11 cellular contexts compared by ENCODE assay signal in the genomic region with DNA sequence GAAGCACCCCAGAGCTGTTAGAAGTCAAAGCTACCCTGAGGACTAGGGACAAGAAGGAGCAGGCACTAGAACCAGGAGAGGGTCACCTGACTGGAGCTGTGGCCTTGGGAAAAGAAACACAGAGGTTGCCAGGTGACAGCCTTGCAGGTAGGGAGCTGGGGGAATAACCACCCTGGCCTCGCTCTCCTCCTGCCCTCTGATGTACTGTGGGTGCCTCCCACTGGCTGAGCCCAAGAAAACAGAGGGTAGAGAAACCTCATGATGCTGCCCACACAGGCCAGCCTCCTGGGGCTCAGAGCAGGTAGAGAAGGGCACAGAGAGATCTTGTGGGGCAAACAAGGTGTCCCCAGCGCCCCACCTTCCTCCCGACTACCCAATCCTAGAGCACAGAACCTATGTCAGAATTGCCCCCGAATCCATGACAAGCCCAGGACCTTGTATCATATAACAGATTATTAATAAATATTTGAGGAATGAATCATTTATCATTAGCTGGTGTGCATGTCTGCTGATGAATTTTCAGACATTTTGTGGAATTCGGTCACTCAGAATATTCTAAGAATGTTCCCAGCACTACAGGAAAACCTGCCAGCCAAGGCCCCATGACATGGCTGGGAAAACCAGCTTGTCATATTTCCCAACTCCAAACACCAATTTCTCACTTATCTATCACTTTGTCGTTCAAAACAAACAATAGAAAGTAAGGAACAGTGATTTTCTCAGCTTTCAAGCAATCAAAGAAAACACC. TPM values are rescaled to one million over a fixed set of nuclear protein-coding genes. Genes with fewer than 3 reads are reported as not detected.
DNase-seq lines count a peak whose midpoint lies in the region; ATAC-seq and TF ChIP-seq lines count a peak whose summit lies in the region.
"Had no signal": no experiment of that assay in that cellular context is flagged by ENCODE, and none has a peak within 500 bp of the region (broad histone marks: within the 10 kb centered on the region; RNA-seq: fewer than 3 reads in every experiment).

No MANE protein-coding gene starts in this region.

- H3K27ac ChIP-seq in testis: no peak overlapping the region
- H3K27ac ChIP-seq: dorsolateral prefrontal cortex had no signal

- H3K36me3 ChIP-seq in testis (ENCODE audit: low read depth, missing control alignments): no peaks in the 10 kb centered on the region
- H3K36me3 ChIP-seq: BE2C had no signal

- H3K4me3 Mint-ChIP-seq in activated naive CD8-positive, alpha-beta T cell treated with anti-CD3 and anti-CD28 coated beads, Interleukin-2, amount 50 U/mL, for 24 hours: no peak overlapping the region
- H3K4me3 Mint-ChIP-seq in activated naive CD8-positive, alpha-beta T cell treated with anti-CD3 and anti-CD28 coated beads for 36 hours: no peak overlapping the region
- H3K4me3 Mint-ChIP-seq: memory B cell had no signal

- H3K9me3 ChIP-seq in testis: no peaks in the 10 kb centered on the region
- H3K9me3 ChIP-seq: BE2C had no signal

- no peaks in the 10 kb centered on the region for H3K9me3 Mint-ChIP-seq in activated naive CD8-positive, alpha-beta T cell treated with anti-CD3 and anti-CD28 coated beads, Interleukin-2, amount 50 U/mL, for 24 hours
- H3K9me3 Mint-ChIP-seq in activated naive CD8-positive, alpha-beta T cell treated with anti-CD3 and anti-CD28 coated beads for 36 hours: no peaks in the 10 kb centered on the region
- H3K9me3 Mint-ChIP-seq: memory B cell had no signal

- peak; percentile 13 for ATAC-seq in activated naive CD8-positive, alpha-beta T cell treated with anti-CD3 and anti-CD28 coated beads, Interleukin-2, amount 50 U/mL, for 24 hours
- ATAC-seq in GM19395 (IDR thresholded peaks at IDR 0.05; ENCODE audit: unreplicated experiment): no peak

- H3K4me3 ChIP-seq in fibroblast of villous mesenchyme (ENCODE audit: low read depth, low read length) (no peak overlapping the region), testis (no peak overlapping the region)
- H3K4me3 ChIP-seq: dorsolateral prefrontal cortex had no signal

- H3K27me3 Mint-ChIP-seq in activated naive CD8-positive, alpha-beta T cell treated with anti-CD3 and anti-CD28 coated beads, Interleukin-2, amount 50 U/mL, for 24 hours: peaks cover 2% of the 10 kb centered on the region
- no peaks in the 10 kb centered on the region for H3K27me3 Mint-ChIP-seq in activated naive CD8-positive, alpha-beta T cell treated with anti-CD3 and anti-CD28 coated beads for 36 hours

- TF ChIP-seq CTCF in fibroblast of villous mesenchyme (IDR thresholded peaks at IDR 0.05; ENCODE audit: insufficient read depth, low read depth, low read length) (no peak), testis (IDR thresholded peaks at IDR 0.05) (no peak)

- no peaks in the 10 kb centered on the region for H3K36me3 Mint-ChIP-seq in activated naive CD8-positive, alpha-beta T cell treated with anti-CD3 and anti-CD28 coated beads, Interleukin-2, amount 50 U/mL, for 24 hours (ENCODE audit: low read depth)
- no peaks in the 10 kb centered on the region for H3K36me3 Mint-ChIP-seq in activated naive CD8-positive, alpha-beta T cell treated with anti-CD3 and anti-CD28 coated beads for 36 hours
- H3K36me3 Mint-ChIP-seq: memory B cell had no signal

- no peak for DNase-seq in activated naive CD8-positive, alpha-beta T cell treated with anti-CD3 and anti-CD28 coated beads, Interleukin-2, amount 50 U/mL, for 24 hours
- no peak for DNase-seq in activated naive CD8-positive, alpha-beta T cell treated with anti-CD3 and anti-CD28 coated beads for 36 hours
- DNase-seq in NCI-H748 (lab: John Stamatoyannopoulos, UW; ENCODE audit: unreplicated experiment) (peak; percentile 58), fibroblast of villous mesenchyme (ENCODE audit: low read depth) (peak; percentile 34), testis (peak; percentile 19)
- DNase-seq in activated CD8-positive, alpha-beta memory T cell treated with anti-CD3 and anti-CD28 coated beads, Interleukin-2, amount 50 U/mL, for 4 hours: no peak
- DNase-seq in activated CD4-positive, alpha-beta T cell treated with anti-CD3 and anti-CD28 coated beads for 48 hours: no peak
- DNase-seq: BE2C, dorsolateral prefrontal cortex had no signal

- H3K27ac Mint-ChIP-seq in activated naive CD8-positive, alpha-beta T cell treated with anti-CD3 and anti-CD28 coated beads, Interleukin-2, amount 50 U/mL, for 24 hours: no peak overlapping the region
- no peak overlapping the region for H3K27ac Mint-ChIP-seq in activated naive CD8-positive, alpha-beta T cell treated with anti-CD3 and anti-CD28 coated beads for 36 hours
- H3K27ac Mint-ChIP-seq: memory B cell had no signal

- WGBS in testis, 2 donors: 67 to 83% methylated on average over 6 of the region's 6 CpGs

- TF ChIP-seq POLR2A in testis (IDR thresholded peaks at IDR 0.05): no peak

- no peaks in the 10 kb centered on the region for H3K4me1 ChIP-seq in testis

- intact Hi-C loops in testis (cut with DNase I; ENCODE audit: low total_unique reads): no loop called here

- H3K4me1 Mint-ChIP-seq in activated naive CD8-positive, alpha-beta T cell treated with anti-CD3 and anti-CD28 coated beads, Interleukin-2, amount 50 U/mL, for 24 hours: no peaks in the 10 kb centered on the region
- peaks cover 1% of the 10 kb centered on the region for H3K4me1 Mint-ChIP-seq in activated naive CD8-positive, alpha-beta T cell treated with anti-CD3 and anti-CD28 coated beads for 36 hours

- H3K27me3 ChIP-seq in testis: no peaks in the 10 kb centered on the region
- H3K27me3 ChIP-seq: BE2C, dorsolateral prefrontal cortex had no signal

RNA-seq across cellular contexts. Expression of a gene that starts 59.8 kb away (rescaled TPM):
- under 1 TPM; 0.33 to 0.40 TPM for total RNA-seq in activated naive CD8-positive, alpha-beta T cell treated with anti-CD3 and anti-CD28 coated beads for 36 hours
- total RNA-seq in fibroblast of villous mesenchyme (3.9 and 6.4 TPM in 2 replicates), testis (100 to 1,000 TPM in 1 of 2 donors, 10 to 100 TPM in 1; 82.1 to 109 TPM)
- polyA plus RNA-seq in testis (ENCODE audit: insufficient read depth, low read depth, low replicate concordance): 55.3 TPM

Comparison
In these comparisons a context has a peak if more than half of its experiments do, and no peak if none do; other contexts are left out.
1. DNase-seq: peak in NCI-H748 (single experiment), fibroblast of villous mesenchyme (single experiment) and testis (single experiment); none in activated naive CD8-positive, alpha-beta T cell treated with anti-CD3 and anti-CD28 coated beads, Interleukin-2, amount 50 U/mL, for 24 hours (single experiment), activated naive CD8-positive, alpha-beta T cell treated with anti-CD3 and anti-CD28 coated beads for 36 hours (single experiment), activated CD8-positive, alpha-beta memory T cell treated with anti-CD3 and anti-CD28 coated beads, Interleukin-2, amount 50 U/mL, for 4 hours (single experiment) and activated CD4-positive, alpha-beta T cell treated with anti-CD3 and anti-CD28 coated beads for 48 hours (single experiment).
2. RNA of a gene that starts 59.8 kb away (total RNA-seq): 82.1 to 109 TPM in testis; 3.9 to 6.4 TPM in fibroblast of villous mesenchyme and 0.33 to 0.40 TPM in activated naive CD8-positive, alpha-beta T cell treated with anti-CD3 and anti-CD28 coated beads for 36 hours; every median in the first group is over 10 times any median in the second.